In the genomic region with DNA sequence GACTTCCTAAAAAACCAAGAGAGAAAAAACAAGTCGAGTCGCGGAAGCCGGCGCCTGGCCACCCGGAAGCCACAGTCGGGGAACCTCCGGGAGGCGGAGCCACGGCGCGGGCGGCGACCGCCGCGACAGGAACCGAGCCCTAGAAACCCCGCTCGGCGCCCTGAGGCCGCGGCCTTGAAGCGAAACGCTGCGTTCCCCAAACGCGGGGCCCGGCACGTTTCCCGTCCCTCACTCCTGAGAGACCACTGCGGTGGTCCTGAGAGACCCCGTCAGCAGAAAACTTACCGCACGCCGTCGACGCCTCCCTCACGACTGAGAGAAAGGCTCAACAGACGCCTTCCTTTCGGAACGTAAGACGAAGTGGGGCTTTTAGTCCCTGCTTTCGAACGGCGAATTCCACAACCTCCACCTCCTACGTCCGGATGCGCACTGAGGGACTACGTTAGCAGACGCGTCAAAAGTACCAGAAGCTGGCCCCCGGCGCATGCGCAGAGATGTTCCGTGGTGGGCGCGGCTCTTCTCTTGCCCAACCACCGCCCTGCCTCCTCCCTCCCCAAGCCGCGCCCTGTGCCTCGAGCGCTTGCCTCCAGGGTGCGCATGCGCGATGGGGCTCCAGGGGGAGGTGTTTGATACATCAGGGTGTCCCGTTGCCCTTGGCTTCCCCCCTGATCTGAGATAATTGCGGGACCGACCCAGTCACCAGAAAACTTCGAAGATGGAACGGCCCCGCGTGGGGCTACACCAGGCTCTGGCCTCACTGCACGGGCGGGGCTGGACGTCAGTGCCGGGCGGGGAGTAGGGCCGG, we compare ENCODE assay signal across 1 cellular context.
A peak's percentile ranks its signal among the peaks of the same experiment; 100 is the strongest.
TF ChIP-seq lines count a peak whose summit lies in the region.

A gene with protein sequence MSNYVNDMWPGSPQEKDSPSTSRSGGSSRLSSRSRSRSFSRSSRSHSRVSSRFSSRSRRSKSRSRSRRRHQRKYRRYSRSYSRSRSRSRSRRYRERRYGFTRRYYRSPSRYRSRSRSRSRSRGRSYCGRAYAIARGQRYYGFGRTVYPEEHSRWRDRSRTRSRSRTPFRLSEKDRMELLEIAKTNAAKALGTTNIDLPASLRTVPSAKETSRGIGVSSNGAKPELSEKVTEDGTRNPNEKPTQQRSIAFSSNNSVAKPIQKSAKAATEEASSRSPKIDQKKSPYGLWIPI (minus strand): TSS at position 431 of the 805 bp plus-strand sequence. CDS start 491 bp downstream, outside the sequence.

TF ChIP-seq in HepG2, 621 proteins besides CTCF, POLR2A, EP300 and RAD21 (continued from another document and continues in another):
- TF ChIP-seq, protein P1, sequence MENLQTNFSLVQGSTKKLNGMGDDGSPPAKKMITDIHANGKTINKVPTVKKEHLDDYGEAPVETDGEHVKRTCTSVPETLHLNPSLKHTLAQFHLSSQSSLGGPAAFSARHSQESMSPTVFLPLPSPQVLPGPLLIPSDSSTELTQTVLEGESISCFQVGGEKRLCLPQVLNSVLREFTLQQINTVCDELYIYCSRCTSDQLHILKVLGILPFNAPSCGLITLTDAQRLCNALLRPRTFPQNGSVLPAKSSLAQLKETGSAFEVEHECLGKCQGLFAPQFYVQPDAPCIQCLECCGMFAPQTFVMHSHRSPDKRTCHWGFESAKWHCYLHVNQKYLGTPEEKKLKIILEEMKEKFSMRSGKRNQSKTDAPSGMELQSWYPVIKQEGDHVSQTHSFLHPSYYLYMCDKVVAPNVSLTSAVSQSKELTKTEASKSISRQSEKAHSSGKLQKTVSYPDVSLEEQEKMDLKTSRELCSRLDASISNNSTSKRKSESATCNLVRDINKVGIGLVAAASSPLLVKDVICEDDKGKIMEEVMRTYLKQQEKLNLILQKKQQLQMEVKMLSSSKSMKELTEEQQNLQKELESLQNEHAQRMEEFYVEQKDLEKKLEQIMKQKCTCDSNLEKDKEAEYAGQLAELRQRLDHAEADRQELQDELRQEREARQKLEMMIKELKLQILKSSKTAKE (CRISPR knock-in tag; IDR thresholded peaks at IDR 0.05; ENCODE audit: borderline replicate concordance), result no peak
- peak; percentile 67 for TF ChIP-seq HNRNPLL (IDR thresholded peaks at IDR 0.05; ENCODE audit: low read depth, low read length, poor library complexity, severe bottlenecking)
- TF ChIP-seq ZNF547 (CRISPR knock-in tag; IDR thresholded peaks at IDR 0.05), result peak; percentile 81
- no peak for TF ChIP-seq MBD4 (IDR thresholded peaks at IDR 0.05; ENCODE audit: borderline replicate concordance, low read length)
- no peak for TF ChIP-seq HHEX (CRISPR knock-in tag; IDR thresholded peaks at IDR 0.05)
- TF ChIP-seq PAWR (CRISPR knock-in tag; IDR thresholded peaks at IDR 0.05; ENCODE audit: borderline replicate concordance), result no peak
- peak; percentile 58; the same call in 1 of the 2 replicates for TF ChIP-seq AHR (CRISPR knock-in tag; IDR thresholded peaks at IDR 0.05)
- TF ChIP-seq U2AF1 (optimal IDR thresholded peaks at IDR 0.05; ENCODE audit: low read depth, low read length), result peak; percentile 86
- peak; percentile 17; the same call in 1 of the 2 replicates for TF ChIP-seq MEF2D (CRISPR knock-in tag; IDR thresholded peaks at IDR 0.05)
- no peak for TF ChIP-seq SKI (IDR thresholded peaks at IDR 0.05; ENCODE audit: partially characterized antibody)
- 0 out of 2 replicates have a peak, but pooled peaks have one; percentile 47 for TF ChIP-seq MIER2 (CRISPR knock-in tag; IDR thresholded peaks at IDR 0.05)
- peak; percentile 67; the same call in 1 of the 2 replicates for TF ChIP-seq ZFP1 (CRISPR knock-in tag; IDR thresholded peaks at IDR 0.05)
- TF ChIP-seq SRSF1 (optimal IDR thresholded peaks at IDR 0.05; ENCODE audit: low read depth, low read length), result peak; percentile 99
- TF ChIP-seq, protein P2, sequence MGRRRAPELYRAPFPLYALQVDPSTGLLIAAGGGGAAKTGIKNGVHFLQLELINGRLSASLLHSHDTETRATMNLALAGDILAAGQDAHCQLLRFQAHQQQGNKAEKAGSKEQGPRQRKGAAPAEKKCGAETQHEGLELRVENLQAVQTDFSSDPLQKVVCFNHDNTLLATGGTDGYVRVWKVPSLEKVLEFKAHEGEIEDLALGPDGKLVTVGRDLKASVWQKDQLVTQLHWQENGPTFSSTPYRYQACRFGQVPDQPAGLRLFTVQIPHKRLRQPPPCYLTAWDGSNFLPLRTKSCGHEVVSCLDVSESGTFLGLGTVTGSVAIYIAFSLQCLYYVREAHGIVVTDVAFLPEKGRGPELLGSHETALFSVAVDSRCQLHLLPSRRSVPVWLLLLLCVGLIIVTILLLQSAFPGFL (CRISPR knock-in tag; IDR thresholded peaks at IDR 0.05), result no peak
- peak; percentile 83; the same call in 1 of the 2 replicates for TF ChIP-seq POLR2AphosphoS2 (IDR thresholded peaks at IDR 0.05; ENCODE audit: low read depth, low read length)
- TF ChIP-seq, protein P3, sequence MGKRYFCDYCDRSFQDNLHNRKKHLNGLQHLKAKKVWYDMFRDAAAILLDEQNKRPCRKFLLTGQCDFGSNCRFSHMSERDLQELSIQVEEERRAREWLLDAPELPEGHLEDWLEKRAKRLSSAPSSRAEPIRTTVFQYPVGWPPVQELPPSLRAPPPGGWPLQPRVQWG (CRISPR knock-in tag; IDR thresholded peaks at IDR 0.05; ENCODE audit: borderline replicate concordance, low read depth), result no peak
- peak; percentile 77 for TF ChIP-seq ZNF350 (CRISPR knock-in tag; IDR thresholded peaks at IDR 0.05; ENCODE audit: borderline replicate concordance, low read depth)
- peak; percentile 78 for TF ChIP-seq ELF3 (CRISPR knock-in tag; IDR thresholded peaks at IDR 0.05)
- TF ChIP-seq NAIF1 (CRISPR knock-in tag; IDR thresholded peaks at IDR 0.05; ENCODE audit: borderline replicate concordance), result peak; percentile 74; the same call in 1 of the 2 replicates
- TF ChIP-seq ZNF296 (CRISPR knock-in tag; conservative IDR thresholded peaks at IDR 0.05), result no peak
- TF ChIP-seq, protein P4, sequence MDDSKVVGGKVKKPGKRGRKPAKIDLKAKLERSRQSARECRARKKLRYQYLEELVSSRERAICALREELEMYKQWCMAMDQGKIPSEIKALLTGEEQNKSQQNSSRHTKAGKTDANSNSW (CRISPR knock-in tag; IDR thresholded peaks at IDR 0.05; ENCODE audit: borderline replicate concordance), result peak; percentile 78; the same call in 1 of the 2 replicates
- TF ChIP-seq, protein P5, sequence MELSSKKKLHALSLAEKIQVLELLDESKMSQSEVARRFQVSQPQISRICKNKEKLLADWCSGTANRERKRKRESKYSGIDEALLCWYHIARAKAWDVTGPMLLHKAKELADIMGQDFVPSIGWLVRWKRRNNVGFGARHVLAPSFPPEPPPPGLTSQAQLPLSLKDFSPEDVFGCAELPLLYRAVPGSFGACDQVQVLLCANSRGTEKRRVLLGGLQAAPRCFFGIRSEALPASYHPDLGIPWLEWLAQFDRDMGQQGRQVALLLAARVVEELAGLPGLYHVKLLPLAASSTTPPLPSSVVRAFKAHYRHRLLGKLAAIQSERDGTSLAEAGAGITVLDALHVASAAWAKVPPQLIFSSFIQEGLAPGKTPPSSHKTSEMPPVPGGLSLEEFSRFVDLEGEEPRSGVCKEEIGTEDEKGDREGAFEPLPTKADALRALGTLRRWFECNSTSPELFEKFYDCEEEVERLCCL (CRISPR knock-in tag; IDR thresholded peaks at IDR 0.05; ENCODE audit: borderline replicate concordance), result peak; percentile 76; the same call in 1 of the 2 replicates
- 0 out of 2 replicates have a peak, but pooled peaks have one; percentile 16 for TF ChIP-seq NKX3-1 (CRISPR knock-in tag; IDR thresholded peaks at IDR 0.05)
- TF ChIP-seq ZNF124 (CRISPR knock-in tag; IDR thresholded peaks at IDR 0.05), result no peak
- TF ChIP-seq, protein P6, sequence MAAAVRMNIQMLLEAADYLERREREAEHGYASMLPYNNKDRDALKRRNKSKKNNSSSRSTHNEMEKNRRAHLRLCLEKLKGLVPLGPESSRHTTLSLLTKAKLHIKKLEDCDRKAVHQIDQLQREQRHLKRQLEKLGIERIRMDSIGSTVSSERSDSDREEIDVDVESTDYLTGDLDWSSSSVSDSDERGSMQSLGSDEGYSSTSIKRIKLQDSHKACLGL (CRISPR knock-in tag; IDR thresholded peaks at IDR 0.05), result no peak; the same call in none of the 2 replicates
- no peak for TF ChIP-seq ZKSCAN1 (IDR thresholded peaks at IDR 0.05; ENCODE audit: low read length)
- no peak for TF ChIP-seq ZNF572 (CRISPR knock-in tag; IDR thresholded peaks at IDR 0.05)
- TF ChIP-seq, protein P7, sequence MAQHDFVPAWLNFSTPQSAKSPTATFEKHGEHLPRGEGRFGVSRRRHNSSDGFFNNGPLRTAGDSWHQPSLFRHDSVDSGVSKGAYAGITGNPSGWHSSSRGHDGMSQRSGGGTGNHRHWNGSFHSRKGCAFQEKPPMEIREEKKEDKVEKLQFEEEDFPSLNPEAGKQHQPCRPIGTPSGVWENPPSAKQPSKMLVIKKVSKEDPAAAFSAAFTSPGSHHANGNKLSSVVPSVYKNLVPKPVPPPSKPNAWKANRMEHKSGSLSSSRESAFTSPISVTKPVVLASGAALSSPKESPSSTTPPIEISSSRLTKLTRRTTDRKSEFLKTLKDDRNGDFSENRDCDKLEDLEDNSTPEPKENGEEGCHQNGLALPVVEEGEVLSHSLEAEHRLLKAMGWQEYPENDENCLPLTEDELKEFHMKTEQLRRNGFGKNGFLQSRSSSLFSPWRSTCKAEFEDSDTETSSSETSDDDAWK (CRISPR knock-in tag; IDR thresholded peaks at IDR 0.05), result no peak
- 0 out of 2 replicates have a peak, but pooled peaks have one; percentile 29 for TF ChIP-seq SOX13 (IDR thresholded peaks at IDR 0.05)
- TF ChIP-seq SOX13 (CRISPR knock-in tag; conservative IDR thresholded peaks at IDR 0.05 in 1 of 2, IDR thresholded peaks at IDR 0.05 in 1 of 2), result peak; percentile 34 to 55; a peak in 2 of 4 replicates
- TF ChIP-seq, protein P8, sequence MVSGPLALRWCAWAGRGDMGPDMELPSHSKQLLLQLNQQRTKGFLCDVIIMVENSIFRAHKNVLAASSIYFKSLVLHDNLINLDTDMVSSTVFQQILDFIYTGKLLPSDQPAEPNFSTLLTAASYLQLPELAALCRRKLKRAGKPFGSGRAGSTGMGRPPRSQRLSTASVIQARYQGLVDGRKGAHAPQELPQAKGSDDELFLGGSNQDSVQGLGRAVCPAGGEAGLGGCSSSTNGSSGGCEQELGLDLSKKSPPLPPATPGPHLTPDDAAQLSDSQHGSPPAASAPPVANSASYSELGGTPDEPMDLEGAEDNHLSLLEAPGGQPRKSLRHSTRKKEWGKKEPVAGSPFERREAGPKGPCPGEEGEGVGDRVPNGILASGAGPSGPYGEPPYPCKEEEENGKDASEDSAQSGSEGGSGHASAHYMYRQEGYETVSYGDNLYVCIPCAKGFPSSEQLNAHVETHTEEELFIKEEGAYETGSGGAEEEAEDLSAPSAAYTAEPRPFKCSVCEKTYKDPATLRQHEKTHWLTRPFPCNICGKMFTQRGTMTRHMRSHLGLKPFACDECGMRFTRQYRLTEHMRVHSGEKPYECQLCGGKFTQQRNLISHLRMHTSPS (CRISPR knock-in tag; IDR thresholded peaks at IDR 0.05; ENCODE audit: low read depth), result no peak
- TF ChIP-seq, protein P9, sequence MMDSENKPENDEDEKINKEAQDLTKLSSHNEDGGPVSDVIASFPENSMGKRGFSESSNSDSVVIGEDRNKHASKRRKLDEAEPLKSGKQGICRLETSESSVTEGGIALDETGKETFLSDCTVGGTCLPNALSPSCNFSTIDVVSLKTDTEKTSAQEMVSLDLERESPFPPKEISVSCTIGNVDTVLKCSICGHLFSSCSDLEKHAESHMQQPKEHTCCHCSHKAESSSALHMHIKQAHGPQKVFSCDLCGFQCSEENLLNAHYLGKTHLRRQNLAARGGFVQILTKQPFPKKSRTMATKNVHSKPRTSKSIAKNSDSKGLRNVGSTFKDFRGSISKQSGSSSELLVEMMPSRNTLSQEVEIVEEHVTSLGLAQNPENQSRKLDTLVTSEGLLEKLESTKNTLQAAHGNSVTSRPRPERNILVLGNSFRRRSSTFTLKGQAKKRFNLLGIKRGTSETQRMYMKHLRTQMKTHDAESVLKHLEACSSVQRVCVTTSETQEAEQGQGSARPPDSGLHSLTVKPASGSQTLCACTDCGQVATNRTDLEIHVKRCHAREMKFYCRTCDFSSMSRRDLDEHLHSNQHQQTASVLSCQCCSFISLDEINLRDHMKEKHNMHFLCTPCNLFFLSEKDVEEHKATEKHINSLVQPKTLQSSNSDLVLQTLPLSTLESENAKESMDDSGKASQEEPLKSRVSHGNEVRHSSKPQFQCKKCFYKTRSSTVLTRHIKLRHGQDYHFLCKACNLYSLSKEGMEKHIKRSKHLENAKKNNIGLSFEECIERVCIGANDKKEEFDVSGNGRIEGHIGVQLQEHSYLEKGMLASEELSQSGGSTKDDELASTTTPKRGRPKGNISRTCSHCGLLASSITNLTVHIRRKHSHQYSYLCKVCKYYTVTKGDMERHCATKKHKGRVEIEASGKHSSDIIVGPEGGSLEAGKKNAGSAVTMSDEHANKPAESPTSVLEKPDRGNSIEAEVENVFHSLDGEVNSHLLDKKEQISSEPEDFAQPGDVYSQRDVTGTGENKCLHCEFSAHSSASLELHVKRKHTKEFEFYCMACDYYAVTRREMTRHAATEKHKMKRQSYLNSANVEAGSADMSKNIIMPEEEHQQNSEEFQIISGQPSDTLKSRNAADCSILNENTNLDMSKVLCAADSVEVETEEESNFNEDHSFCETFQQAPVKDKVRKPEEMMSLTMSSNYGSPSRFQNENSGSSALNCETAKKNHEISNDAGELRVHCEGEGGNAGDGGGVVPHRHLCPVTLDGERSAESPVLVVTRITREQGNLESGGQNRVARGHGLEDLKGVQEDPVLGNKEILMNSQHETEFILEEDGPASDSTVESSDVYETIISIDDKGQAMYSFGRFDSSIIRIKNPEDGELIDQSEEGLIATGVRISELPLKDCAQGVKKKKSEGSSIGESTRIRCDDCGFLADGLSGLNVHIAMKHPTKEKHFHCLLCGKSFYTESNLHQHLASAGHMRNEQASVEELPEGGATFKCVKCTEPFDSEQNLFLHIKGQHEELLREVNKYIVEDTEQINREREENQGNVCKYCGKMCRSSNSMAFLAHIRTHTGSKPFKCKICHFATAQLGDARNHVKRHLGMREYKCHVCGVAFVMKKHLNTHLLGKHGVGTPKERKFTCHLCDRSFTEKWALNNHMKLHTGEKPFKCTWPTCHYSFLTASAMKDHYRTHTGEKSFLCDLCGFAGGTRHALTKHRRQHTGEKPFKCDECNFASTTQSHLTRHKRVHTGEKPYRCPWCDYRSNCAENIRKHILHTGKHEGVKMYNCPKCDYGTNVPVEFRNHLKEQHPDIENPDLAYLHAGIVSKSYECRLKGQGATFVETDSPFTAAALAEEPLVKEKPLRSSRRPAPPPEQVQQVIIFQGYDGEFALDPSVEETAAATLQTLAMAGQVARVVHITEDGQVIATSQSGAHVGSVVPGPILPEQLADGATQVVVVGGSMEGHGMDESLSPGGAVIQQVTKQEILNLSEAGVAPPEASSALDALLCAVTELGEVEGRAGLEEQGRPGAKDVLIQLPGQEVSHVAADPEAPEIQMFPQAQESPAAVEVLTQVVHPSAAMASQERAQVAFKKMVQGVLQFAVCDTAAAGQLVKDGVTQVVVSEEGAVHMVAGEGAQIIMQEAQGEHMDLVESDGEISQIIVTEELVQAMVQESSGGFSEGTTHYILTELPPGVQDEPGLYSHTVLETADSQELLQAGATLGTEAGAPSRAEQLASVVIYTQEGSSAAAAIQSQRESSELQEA (CRISPR knock-in tag; IDR thresholded peaks at IDR 0.05; ENCODE audit: not compliant biosample characterization), result peak; percentile 69
- TF ChIP-seq ZNF329 (CRISPR knock-in tag; IDR thresholded peaks at IDR 0.05; ENCODE audit: low read depth), result peak; percentile 90
- no peak for TF ChIP-seq ZNF713 (CRISPR knock-in tag; IDR thresholded peaks at IDR 0.05)
- TF ChIP-seq MAZ (IDR thresholded peaks at IDR 0.05; ENCODE audit: borderline replicate concordance, low read depth, low read length), result 0 out of 2 replicates have a peak, but pooled peaks have one; percentile 21
- peak; percentile 85 for TF ChIP-seq MAZ (CRISPR knock-in tag; IDR thresholded peaks at IDR 0.05; ENCODE audit: low read depth)
- TF ChIP-seq TMF1 (CRISPR knock-in tag; IDR thresholded peaks at IDR 0.05; ENCODE audit: low read depth), result 0 out of 2 replicates have a peak, but pooled peaks have one; percentile 33
- TF ChIP-seq ZNF331 (CRISPR knock-in tag; IDR thresholded peaks at IDR 0.05), result peak; percentile 61
- TF ChIP-seq KLF12 (CRISPR knock-in tag; IDR thresholded peaks at IDR 0.05; ENCODE audit: borderline replicate concordance), result peak; percentile 65; the same call in 1 of the 2 replicates
